In genomic region chr3:62992520-62992919, GRCh38 we compare ENCODE assay signal across 33 cellular contexts.
"Had no signal": no experiment of that assay in that cellular context is flagged by ENCODE, and none has a peak within 500 bp of the region (broad histone marks: within the 10 kb centered on the region; RNA-seq: fewer than 3 reads in every experiment).

No MANE protein-coding gene starts in this region.

- H3K27me3 Mint-ChIP-seq: progenitor cell of endocrine pancreas; stimulated activated naive CD8-positive, alpha-beta T cell treated with anti-CD3 and anti-CD28 coated beads, Interleukin-15, amount 100 ng/mL, for 72 hours had no signal

- H3K4me1 ChIP-seq: parathyroid adenoma, psoas muscle, right lobe of liver, sigmoid colon, spleen, suprapubic skin, testis, tibial artery, transverse colon, upper lobe of right lung, uterus had no signal

- H3K36me3 Mint-ChIP-seq: neural progenitor cell; stimulated activated memory B cell treated with anti-CD40 and anti-IgM and Interleukin-4, amounts not matched to agents 10 μg/mL and 1 μg/mL and 100 μg/mL, for 72 hours; type B pancreatic cell had no signal

- ATAC-seq: naive thymus-derived CD4-positive, alpha-beta T cell; natural killer cell; psoas muscle; right cardiac atrium; right lobe of liver; stimulated activated memory B cell treated with anti-CD40 and anti-IgM and Interleukin-4, amounts not matched to agents 10 μg/mL and 1 μg/mL and 100 μg/mL, for 72 hours; stimulated activated naive CD8-positive, alpha-beta T cell treated with anti-CD3 and anti-CD28 coated beads, Interleukin-15, amount 100 ng/mL, for 72 hours; stimulated activated naive CD8-positive, alpha-beta T cell treated with anti-CD3 and anti-CD28 coated beads, Interleukin-15, Interleukin-2, amounts not matched to agents 100 U/mL and 50 U/mL, for 24 hours; upper lobe of right lung had no signal

- H3K36me3 ChIP-seq: neural progenitor cell, neutrophil, ovary, right lobe of liver, sigmoid colon, spleen, suprapubic skin, tibial artery, transverse colon, upper lobe of right lung, uterus had no signal

- H3K9me3 ChIP-seq: neutrophil, ovary, psoas muscle, right lobe of liver, sigmoid colon, suprapubic skin, testis, tibial artery, transverse colon, upper lobe of right lung, uterus had no signal

- H3K27ac ChIP-seq: neural progenitor cell, neutrophil, ovary, parathyroid adenoma, psoas muscle, right lobe of liver, sigmoid colon, spleen, suprapubic skin, testis, tibial artery, transverse colon, upper lobe of right lung, uterus had no signal

- H3K4me1 Mint-ChIP-seq: natural killer cell; nephron; stimulated activated memory B cell treated with anti-CD40 and anti-IgM and Interleukin-4, amounts not matched to agents 10 μg/mL and 1 μg/mL and 100 μg/mL, for 72 hours; stimulated activated naive CD8-positive, alpha-beta T cell treated with anti-CD3 and anti-CD28 coated beads, Interleukin-15, amount 100 ng/mL, for 72 hours had no signal

- H3K27me3 ChIP-seq: neural progenitor cell, neutrophil, ovary, right lobe of liver, sigmoid colon, spleen, suprapubic skin, testis, tibial artery, transverse colon, upper lobe of right lung, uterus had no signal

- H3K27ac Mint-ChIP-seq: naive thymus-derived CD4-positive, alpha-beta T cell; natural killer cell; nephron; neural progenitor cell; progenitor cell of endocrine pancreas; stimulated activated memory B cell treated with anti-CD40 and anti-IgM and Interleukin-4, amounts not matched to agents 10 μg/mL and 1 μg/mL and 100 μg/mL, for 72 hours; stimulated activated naive CD8-positive, alpha-beta T cell treated with anti-CD3 and anti-CD28 coated beads, Interleukin-15, amount 100 ng/mL, for 72 hours; type B pancreatic cell had no signal

- DNase-seq: naive thymus-derived CD4-positive, alpha-beta T cell; natural killer cell; nucleus accumbens; ovary; posterior cingulate gyrus; psoas muscle; right cardiac atrium; right lobe of liver; sigmoid colon; spleen; stimulated activated CD4-positive, alpha-beta T cell treated with anti-CD3 and anti-CD28 coated beads, Interleukin-12 subunit alpha, Interleukin-12 subunit beta, amount 100 ng/mL, for 4 hours; stimulated activated CD4-positive, alpha-beta T cell treated with anti-CD3 and anti-CD28 coated beads, Interleukin-1b, Interleukin-23, amount 100 ng/mL, for 48 hours; stimulated activated CD4-positive, alpha-beta T cell treated with anti-CD3 and anti-CD28 coated beads, Interleukin-4, amount 100 ng/mL, for 1 hour; stimulated activated CD4-positive, alpha-beta T cell treated with anti-CD3 and anti-CD28 coated beads, Interleukin-4, amount 100 ng/mL, for 4 hours; stimulated activated CD8-positive, alpha-beta memory T cell treated with anti-CD3 and anti-CD28 coated beads, Interleukin-4, amount 100 ng/mL, for 48 hours; stimulated activated naive CD4-positive, alpha-beta T cell; stimulated activated naive CD8-positive, alpha-beta T cell treated with anti-CD3 and anti-CD28 coated beads, Interleukin-15, amount 100 ng/mL, for 72 hours; stimulated activated naive CD8-positive, alpha-beta T cell treated with anti-CD3 and anti-CD28 coated beads, Interleukin-15, Interleukin-2, amounts not matched to agents 100 U/mL and 50 U/mL, for 24 hours; substantia nigra; testis; tibial artery; transverse colon; upper lobe of right lung; uterus had no signal

- H3K4me3 Mint-ChIP-seq: naive thymus-derived CD4-positive, alpha-beta T cell; natural killer cell; nephron; neural progenitor cell; stimulated activated memory B cell treated with anti-CD40 and anti-IgM and Interleukin-4, amounts not matched to agents 10 μg/mL and 1 μg/mL and 100 μg/mL, for 72 hours; stimulated activated naive CD8-positive, alpha-beta T cell treated with anti-CD3 and anti-CD28 coated beads, Interleukin-15, amount 100 ng/mL, for 72 hours; type B pancreatic cell had no signal

- H3K9me3 Mint-ChIP-seq: nephron, neural progenitor cell, type B pancreatic cell had no signal

- H3K4me3 ChIP-seq: neural progenitor cell, ovary, psoas muscle, right lobe of liver, sigmoid colon, smooth muscle cell, spleen, suprapubic skin, testis, tibial artery, transverse colon, upper lobe of right lung, uterus had no signal
